36 cellular contexts compared by ENCODE assay signal in genomic region chr13:113196970-113197737, GRCh38. TPM values are rescaled to one million over a fixed set of nuclear protein-coding genes. Genes with fewer than 3 reads are reported as not detected.
"Had no signal": no experiment of that assay in that cellular context is flagged by ENCODE, and none has a peak within 500 bp of the region (broad histone marks: within the 10 kb centered on the region; RNA-seq: fewer than 3 reads in every experiment).

No MANE protein-coding gene starts in this region.

- ATAC-seq: activated CD8-positive, alpha-beta T cell treated with anti-CD3 and anti-CD28 coated beads for 36 hours; activated T-cell treated with anti-CD3 and anti-CD28 coated beads, Interleukin-2, amount 50 U/mL, for 72 hours; gastrocnemius medialis; left colon; lower lobe of right lung; mucosa of descending colon; pancreas; right lobe of liver; stimulated activated naive CD8-positive, alpha-beta T cell treated with anti-CD3 and anti-CD28 coated beads, Interleukin-15, Interleukin-2, amounts not matched to agents 100 U/mL and 50 U/mL, for 24 hours had no signal

- H3K27me3 ChIP-seq: cardiac muscle cell, dorsolateral prefrontal cortex, gastrocnemius medialis, pancreas, right lobe of liver, testis, transverse colon had no signal

- H3K4me3 Mint-ChIP-seq: activated B cell treated with CpG ODN at 0.5 μM for 24 hours; activated CD8-positive, alpha-beta T cell treated with anti-CD3 and anti-CD28 coated beads for 36 hours; activated naive CD8-positive, alpha-beta T cell; activated T-cell treated with anti-CD3 and anti-CD28 coated beads, Interleukin-2, amount 50 U/mL, for 72 hours; immature natural killer cell; naive B cell had no signal

- H3K27ac ChIP-seq: cardiac muscle cell, coronary artery, dorsolateral prefrontal cortex, gastrocnemius medialis, lower lobe of right lung, pancreas, right lobe of liver, skin epidermis, testis, transverse colon had no signal

- H3K9me3 Mint-ChIP-seq: activated B cell treated with CpG ODN at 0.5 μM for 24 hours; activated CD8-positive, alpha-beta T cell treated with anti-CD3 and anti-CD28 coated beads for 36 hours; activated T-cell treated with anti-CD3 and anti-CD28 coated beads, Interleukin-2, amount 50 U/mL, for 72 hours; immature natural killer cell; naive B cell had no signal

- H3K27ac Mint-ChIP-seq: activated B cell treated with CpG ODN at 0.5 μM for 24 hours, naive B cell had no signal

- DNase-seq: activated B cell treated with CpG ODN at 0.5 μM for 24 hours; activated CD4-positive, alpha-beta T cell treated with anti-CD3 and anti-CD28 coated beads, Interleukin-2, amount 50 U/mL, for 1 hour; activated CD8-positive, alpha-beta T cell treated with anti-CD3 and anti-CD28 coated beads for 36 hours; activated effector memory CD4-positive, alpha-beta T cell treated with Interleukin-2 at 50 U/mL for 16 hours; activated naive CD4-positive, alpha-beta T cell treated with Interleukin-2 at 50 U/mL for 16 hours; activated T-cell treated with anti-CD3 and anti-CD28 coated beads, Interleukin-2, amount 50 U/mL, for 72 hours; anterior cingulate cortex; dorsolateral prefrontal cortex; effector memory CD4-positive, alpha-beta T cell; erythroblast; gastrocnemius medialis; hypothalamus; immature natural killer cell; kidney; left colon; lower lobe of right lung; mesendoderm; mucosa of descending colon; naive B cell; pancreas; right lobe of liver; stimulated activated CD4-positive, alpha-beta T cell treated with anti-CD3 and anti-CD28 coated beads, Interleukin-12 subunit alpha, Interleukin-12 subunit beta, amount 100 ng/mL, for 4 hours; stimulated activated CD4-positive, alpha-beta T cell treated with anti-CD3 and anti-CD28 coated beads, Interleukin-4, amount 100 ng/mL, for 1 hour; stimulated activated naive CD8-positive, alpha-beta T cell treated with anti-CD3 and anti-CD28 coated beads, Interleukin-15, Interleukin-2, amounts not matched to agents 100 U/mL and 50 U/mL, for 24 hours; T-helper 2 cell; testis; transverse colon had no signal

- H3K4me1 ChIP-seq: gastrocnemius medialis, lower lobe of right lung, right lobe of liver, testis, transverse colon had no signal

- H3K27me3 Mint-ChIP-seq: activated B cell treated with CpG ODN at 0.5 μM for 24 hours; activated CD8-positive, alpha-beta T cell treated with anti-CD3 and anti-CD28 coated beads for 36 hours; activated naive CD8-positive, alpha-beta T cell; naive B cell had no signal

- H3K4me3 ChIP-seq: cardiac muscle cell, coronary artery, dorsolateral prefrontal cortex, gastrocnemius medialis, lower lobe of right lung, mucosa of descending colon, pancreas, right lobe of liver, skin epidermis, testis, transverse colon had no signal

- H3K9me3 ChIP-seq: gastrocnemius medialis, lower lobe of right lung, mucosa of descending colon, pancreas, right lobe of liver, testis, transverse colon had no signal

RNA-seq across cellular contexts. Expression of gene PROZ, which starts 38.7 kb away (rescaled TPM):
- total RNA-seq: activated B cell treated with CpG ODN at 0.5 μM for 24 hours; activated CD8-positive, alpha-beta T cell treated with anti-CD3 and anti-CD28 coated beads for 36 hours; activated T-cell treated with anti-CD3 and anti-CD28 coated beads, Interleukin-2, amount 50 U/mL, for 72 hours; cardiac muscle cell; cerebellum; gastrocnemius medialis; kidney; left colon; lower lobe of right lung; mucosa of descending colon; pancreas; pulmonary artery endothelial cell; transverse colon; urinary bladder had no signal
- polyA plus RNA-seq: adipose tissue, immature natural killer cell, neural cell, urinary bladder had no signal
